8 cellular contexts compared by ENCODE assay signal in genomic region chr12:50923361-50924130, GRCh38. TPM values are rescaled to one million over a fixed set of nuclear protein-coding genes. Genes with fewer than 3 reads are reported as not detected.
DNase-seq lines count a peak whose midpoint lies in the region; FAIRE-seq and TF ChIP-seq lines count a peak whose summit lies in the region.

No MANE protein-coding gene starts in this region.

- no peaks in the 10 kb centered on the region for H3K36me3 ChIP-seq in DOHH2 (ENCODE audit: control insufficient read depth, low read length)
- H3K36me3 ChIP-seq in PC-9 (ENCODE audit: low read depth) = no peaks in the 10 kb centered on the region
- H3K36me3 ChIP-seq in esophagus squamous epithelium = no peaks in the 10 kb centered on the region
- no peaks in the 10 kb centered on the region for H3K36me3 ChIP-seq in prostate gland

- no peaks in the 10 kb centered on the region for H3K79me2 ChIP-seq in DOHH2 (ENCODE audit: control insufficient read depth, low read length)
- H3K79me2 ChIP-seq in PC-9 (ENCODE audit: low read depth) = no peaks in the 10 kb centered on the region

- H3K4me3 ChIP-seq in DOHH2 (ENCODE audit: low read length) = peak overlapping the region; percentile 70
- no peak overlapping the region; the same call in 1 of the 2 replicates for H3K4me3 ChIP-seq in PC-9
- peak overlapping the region; percentile 60 to 86 (median 80) for H3K4me3 ChIP-seq in esophagus squamous epithelium
- peak overlapping the region; percentile 66 to 68 for H3K4me3 ChIP-seq in prostate gland

- peak overlapping the region; percentile 93 for H3K27ac ChIP-seq in DOHH2 (ENCODE audit: low read depth, low read length)
- no peak overlapping the region for H3K27ac ChIP-seq in PC-9
- peak overlapping the region; percentile 86 to 94 (median 88) for H3K27ac ChIP-seq in esophagus squamous epithelium
- H3K27ac ChIP-seq in prostate gland = peak overlapping the region; percentile 82 to 83

- 17 to 18% methylated on average over 8 of the region's 8 CpGs for WGBS in esophagus squamous epithelium, 2 donors
- 18% methylated on average over 8 of the region's 8 CpGs for WGBS in prostate gland

- no peak for FAIRE-seq in GM12892 (lab: Jason Lieb, UNC)

- H3K9me2 ChIP-seq in DOHH2 (replicated peaks; ENCODE audit: control insufficient read depth, low read length) (no peaks in the 10 kb centered on the region), PC-9 (ENCODE audit: insufficient read depth) (no peaks in the 10 kb centered on the region)

- H3K27me3 ChIP-seq in DOHH2 (ENCODE audit: control insufficient read depth, low read length) (no peaks in the 10 kb centered on the region), PC-9 (ENCODE audit: insufficient read depth, low read depth) (no peaks in the 10 kb centered on the region), esophagus squamous epithelium (no peaks in the 10 kb centered on the region), prostate gland (replicated peaks; ENCODE audit: insufficient read depth) (no peaks in the 10 kb centered on the region)

- TF ChIP-seq CTCF in DOHH2 (IDR thresholded peaks at IDR 0.05; ENCODE audit: low read depth, low read length, poor library complexity, severe bottlenecking) (no peak), PC-9 (conservative IDR thresholded peaks at IDR 0.05) (no peak), esophagus squamous epithelium (IDR thresholded peaks at IDR 0.05) (no peak), prostate gland (IDR thresholded peaks at IDR 0.05) (no peak)

- no peaks in the 10 kb centered on the region for H3K9me3 ChIP-seq in DOHH2 (ENCODE audit: control insufficient read depth, insufficient read depth, low read length)
- no peaks in the 10 kb centered on the region for H3K9me3 ChIP-seq in PC-9 (ENCODE audit: insufficient read depth, low read depth)
- no peaks in the 10 kb centered on the region for H3K9me3 ChIP-seq in esophagus squamous epithelium
- no peaks in the 10 kb centered on the region for H3K9me3 ChIP-seq in prostate gland

- peaks cover 62% of the 10 kb centered on the region for H3K4me1 ChIP-seq in DOHH2 (ENCODE audit: control insufficient read depth, low read length)
- peaks cover 19% of the 10 kb centered on the region for H3K4me1 ChIP-seq in PC-9 (replicated peaks; ENCODE audit: insufficient read depth)
- H3K4me1 ChIP-seq in esophagus squamous epithelium = peaks cover 20 to 58% (median 30%) of the 10 kb centered on the region in 3 donors
- H3K4me1 ChIP-seq in prostate gland (replicated peaks) = peaks cover 5% of the 10 kb centered on the region

- 0 out of 2 replicates have a peak overlapping the region, but pooled peaks have one; percentile 16 for H2AFZ ChIP-seq in PC-9

- CTCF ChIA-PET in PC-9 (lab: Charles Lee) = interaction anchor here (0.6 to 0.9 kb wide), 2 partner anchors 61 to 951 kb away, joined by 3 to 4 read pairs; no protein-coding TSS in a partner anchor

- no TSS peak for BruUV-seq in PC-9 (replicated peaks; lab: Mats Ljungman, UMichigan)

- intact Hi-C loops in PC-9 (cut with micrococcal nuclease; ENCODE audit: unreplicated experiment) (loop anchor here (10.0 kb wide), 2 partner anchors 79 to 101 kb away; partner anchors contain the start of genes SLC11A2 and TMPRSS12), esophagus squamous epithelium (cut with DNase I) (no loop called here), prostate gland (cut with DNase I) (loop anchor here (10.0 kb wide), 1 partner anchor 99 kb away; no protein-coding TSS in a partner anchor)

- no peak for TF ChIP-seq POLR2A in esophagus squamous epithelium (IDR thresholded peaks at IDR 0.05)
- no peak for TF ChIP-seq POLR2A in prostate gland (IDR thresholded peaks at IDR 0.05)
- no peak for TF ChIP-seq POLR2A in GM12892 (IDR thresholded peaks at IDR 0.05; ENCODE audit: low read depth, low read length)

- DNase-seq in PC-9 (no peak), esophagus squamous epithelium (lab: John Stamatoyannopoulos, UW) (no peak), prostate gland (ENCODE audit: low spot score) (no peak), putamen (ENCODE audit: low spot score) (no peak), ecto neural progenitor cell (ENCODE audit: low spot score) (no peak), GM12892 (ENCODE audit: insufficient read length) (no peak)
- no peak for DNase-seq in activated effector memory CD4-positive, alpha-beta T cell treated with anti-CD3 and anti-CD28 coated beads, Interleukin-2, amount 50 U/mL, for 16 hours

- POLR2A ChIA-PET in PC-9 (lab: Charles Lee; ENCODE audit: unreplicated experiment) = interaction anchor here (0.5 kb wide), 1 partner anchor 517 kb away, joined by 4 read pairs; no protein-coding TSS in a partner anchor

- peaks cover 19% of the 10 kb centered on the region for H3F3A ChIP-seq in DOHH2 (ENCODE audit: control insufficient read depth, insufficient read depth)
- H3F3A ChIP-seq in PC-9 (ENCODE audit: insufficient read depth, low read depth) = 0 out of 2 replicates have a peak, but pooled peaks cover 5% of the 10 kb centered on the region

- H3K4me2 ChIP-seq in DOHH2 (ENCODE audit: low read length) (peak overlapping the region; percentile 84), PC-9 (peak overlapping the region; percentile 63)

- H4K20me1 ChIP-seq in DOHH2 (ENCODE audit: control insufficient read depth, insufficient read depth, low read depth, low read length) = no peaks in the 10 kb centered on the region
- no peaks in the 10 kb centered on the region for H4K20me1 ChIP-seq in PC-9 (ENCODE audit: insufficient read depth)

RNA-seq across cellular contexts. Expression of gene HIGD1C, which starts 28.8 kb away (rescaled TPM):
- not detected in 2 replicates for total RNA-seq in PC-9 (2021)
- not detected for total RNA-seq in esophagus squamous epithelium
- total RNA-seq in prostate gland = not detected
- polyA plus RNA-seq in GM12892 (2012; ENCODE audit: missing spikeins) = not detected
